14 cellular contexts compared by ENCODE assay signal in the genomic region with DNA sequence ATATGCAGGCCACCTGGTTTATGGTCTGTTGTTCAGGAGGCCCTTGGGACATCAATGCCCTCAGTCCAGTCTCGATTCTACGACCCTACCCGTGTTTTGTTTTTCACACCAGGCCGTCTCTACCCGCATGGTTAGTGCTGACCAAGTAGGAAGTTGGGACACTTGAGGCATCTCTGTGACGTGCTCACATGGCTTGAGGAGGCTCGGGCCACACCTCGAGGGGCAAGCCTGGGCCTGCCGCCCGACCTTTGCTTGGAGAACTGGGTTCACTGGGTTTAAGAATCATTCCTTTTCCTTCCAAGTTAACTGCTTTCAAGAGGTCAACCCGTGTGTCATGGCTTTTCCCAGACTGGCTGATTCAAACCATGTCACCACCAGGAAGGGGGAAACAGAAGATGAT.
DNase-seq lines count a peak whose midpoint lies in the region; ATAC-seq and TF ChIP-seq lines count a peak whose summit lies in the region.
"Had no signal": no experiment of that assay in that cellular context is flagged by ENCODE, and none has a peak within 500 bp of the region (broad histone marks: within the 10 kb centered on the region; RNA-seq: fewer than 3 reads in every experiment).

No MANE protein-coding gene starts in this region.

- no peak for DNase-seq in HCT116 (ENCODE audit: low read depth, low spot score)
- peak; percentile 56 for DNase-seq in chondrocyte (ENCODE audit: low spot score)
- DNase-seq in left colon: no peak
- no peak for DNase-seq in suprapubic skin (ENCODE audit: low spot score in 2 of 2)
- DNase-seq in anterior cingulate cortex (lab: John Stamatoyannopoulos, UW): no peak
- DNase-seq in midbrain (lab: John Stamatoyannopoulos, UW): no peak
- no peak for DNase-seq in retina
- DNase-seq in Right ventricle myocardium inferior (ENCODE audit: missing footprints): no peak
- DNase-seq: activated CD8-positive, alpha-beta memory T cell treated with anti-CD3 and anti-CD28 coated beads for 24 hours; activated gamma-delta T cell; effector CD4-positive, alpha-beta T cell; NCI-H1694 treated with DMSO at 0.1 percent for 48 hours; OCI-M1 had no signal

- H3K27ac Mint-ChIP-seq in chondrocyte (ENCODE audit: unreplicated experiment): no peak overlapping the region

- RAD21 ChIA-PET in HCT116 (lab: Charles Lee; ENCODE audit: low non-redundant PET in 1 of 2, low total read pairs in 2 of 2, uncharacterized antibody in 2 of 2, unreplicated experiment in 2 of 2): no interaction called here

- TF ChIP-seq EP300 in suprapubic skin (IDR thresholded peaks at IDR 0.05): no peak

- no peaks in the 10 kb centered on the region for H3K9me3 Mint-ChIP-seq in chondrocyte (ENCODE audit: low read depth)

- H3K4me1 ChIP-seq in HCT116 (ENCODE audit: control insufficient read depth in 1 of 2, insufficient read depth in 2 of 2, low read length in 2 of 2) (peaks cover 32 to 74% of the 10 kb centered on the region in 2 experiments), suprapubic skin (peaks cover 51% of the 10 kb centered on the region)

- BruUV-seq in HCT116 (replicated peaks; lab: Mats Ljungman, UMichigan): no TSS peak

- no peak overlapping the region for H2AFZ ChIP-seq in HCT116 (ENCODE audit: low read depth, low read length, poor library complexity, severe bottlenecking)

- H3K27ac ChIP-seq in HCT116 (ENCODE audit: low read depth, low read length): no peak overlapping the region
- H3K27ac ChIP-seq in suprapubic skin: peak overlapping the region; percentile 84
- H3K27ac ChIP-seq: VCaP had no signal

- peaks cover 3% of the 10 kb centered on the region for H3K36me3 Mint-ChIP-seq in chondrocyte (ENCODE audit: low read depth)

- no peaks in the 10 kb centered on the region for H3K27me3 Mint-ChIP-seq in chondrocyte (ENCODE audit: low read depth)

- TF ChIP-seq RAD21 in HCT116 (IDR thresholded peaks at IDR 0.05; ENCODE audit: low read depth): no peak

- WGBS in suprapubic skin: 70% methylated on average over 11 of the region's 11 CpGs

- H3K4me3 Mint-ChIP-seq in chondrocyte (ENCODE audit: unreplicated experiment): no peak overlapping the region

- ATAC-seq in HCT116: peak; percentile 30
- peak; percentile 50 for ATAC-seq in left colon
- ATAC-seq in Right ventricle myocardium inferior: no peak

- H3K36me3 ChIP-seq in HCT116 (ENCODE audit: control insufficient read depth in 1 of 2, insufficient read depth in 2 of 2, low read length in 2 of 2): no peaks in the 10 kb centered on the region
- H3K36me3 ChIP-seq in suprapubic skin: no peaks in the 10 kb centered on the region

- H3K4me3 ChIP-seq in HCT116 (replicated peaks in 1 of 2; ENCODE audit: low read depth in 1 of 2, low read length in 2 of 2) (no peak overlapping the region), suprapubic skin (no peak overlapping the region)

- TF ChIP-seq CTCF in HCT116 (IDR thresholded peaks at IDR 0.05 in 2 of 3, conservative IDR thresholded peaks at IDR 0.05 in 1 of 3; ENCODE audit: borderline replicate concordance in 1 of 3, insufficient read depth in 1 of 3, low read depth in 2 of 3, low read length in 2 of 3) (no peak), chondrocyte (IDR thresholded peaks at IDR 0.05) (no peak), suprapubic skin (IDR thresholded peaks at IDR 0.05) (no peak)

- H3K9me3 ChIP-seq in HCT116 (ENCODE audit: control insufficient read depth in 1 of 2, insufficient read depth in 1 of 2, low read depth in 1 of 2, low read length in 2 of 2) (no peaks in the 10 kb centered on the region), suprapubic skin (no peaks in the 10 kb centered on the region)

- H3K27me3 ChIP-seq in HCT116 (ENCODE audit: insufficient read depth, low read length) (no peaks in the 10 kb centered on the region), suprapubic skin (no peaks in the 10 kb centered on the region)

- peaks cover 36% of the 10 kb centered on the region for H3K4me1 Mint-ChIP-seq in chondrocyte (ENCODE audit: low read depth)

- intact Hi-C loops in HCT116 (cut with micrococcal nuclease) (no loop called here), left colon (cut with DNase I, micrococcal nuclease) (no loop called here), Right ventricle myocardium inferior (cut with DNase I) (no loop called here)

- no peak for TF ChIP-seq POLR2A in HCT116 (IDR thresholded peaks at IDR 0.05; ENCODE audit: borderline replicate concordance, extremely low read depth, insufficient read depth, insufficient read length)
- no peak for TF ChIP-seq POLR2A in suprapubic skin (IDR thresholded peaks at IDR 0.05)

- peaks cover 100% of the 10 kb centered on the region for H3K79me2 ChIP-seq in HCT116 (ENCODE audit: insufficient read depth, low read length)

- POLR2A ChIA-PET in HCT116 (lab: Charles Lee): no interaction called here

- no peaks in the 10 kb centered on the region; the same call in 1 of the 2 replicates for H4K20me1 ChIP-seq in HCT116 (ENCODE audit: insufficient read depth)

- CTCF ChIA-PET in HCT116 (lab: Charles Lee): no interaction called here

- no peaks in the 10 kb centered on the region for H3K9me2 ChIP-seq in HCT116 (ENCODE audit: insufficient read depth)

- H3K4me2 ChIP-seq in HCT116 (ENCODE audit: low read length): peak overlapping the region; percentile 27

- H3K9ac ChIP-seq in HCT116 (ENCODE audit: low read length): no peak overlapping the region

TF ChIP-seq in HCT116, 20 proteins besides CTCF, POLR2A, EP300 and RAD21:
- TF ChIP-seq YY1 (IDR thresholded peaks at IDR 0.05; ENCODE audit: extremely low read depth, insufficient replicate concordance, low read depth, low read length) (no peak), ZNF274 (IDR thresholded peaks at IDR 0.05; ENCODE audit: low read depth, low read length) (no peak), TCF7L2 (IDR thresholded peaks at IDR 0.05; ENCODE audit: borderline replicate concordance, extremely low read depth, insufficient read depth, insufficient read length) (no peak), CBX3 (IDR thresholded peaks at IDR 0.05; ENCODE audit: low read depth) (no peak), SRF (IDR thresholded peaks at IDR 0.05; ENCODE audit: low read depth) (no peak)
